Comparison of ENCODE assay signal across 15 cellular contexts in genomic region chr15:91471410-91471993, GRCh38.
DNase-seq lines count a peak whose midpoint lies in the region; ATAC-seq and TF ChIP-seq lines count a peak whose summit lies in the region.
"Had no signal": no experiment of that assay in that cellular context is flagged by ENCODE, and none has a peak within 500 bp of the region (broad histone marks: within the 10 kb centered on the region; RNA-seq: fewer than 3 reads in every experiment).

No MANE protein-coding gene starts in this region.

- peak overlapping the region; percentile 36 for H3K4me3 Mint-ChIP-seq in activated CD4-positive, alpha-beta T cell treated with anti-CD3 and anti-CD28 coated beads, Interleukin-2, amount 10 ng/mL, durations not matched to agents 7 days and 5 days
- H3K4me3 Mint-ChIP-seq in activated naive CD8-positive, alpha-beta T cell treated with anti-CD3 and anti-CD28 coated beads, Interleukin-2, amount 50 U/mL, for 24 hours: peak overlapping the region; percentile 24
- H3K4me3 Mint-ChIP-seq: neural crest cell, WTC11 had no signal

- no peak overlapping the region for H3K9ac ChIP-seq in Karpas-422 (ENCODE audit: low read length)

- H2AFZ ChIP-seq in osteoblast (ENCODE audit: low read length) (no peak overlapping the region), Karpas-422 (ENCODE audit: low read length) (no peak overlapping the region)

- no peaks in the 10 kb centered on the region for H3K9me3 ChIP-seq in osteoblast (ENCODE audit: low read depth, low read length)
- H3K9me3 ChIP-seq in Karpas-422 (ENCODE audit: low read length): no peaks in the 10 kb centered on the region
- H3K9me3 ChIP-seq: breast epithelium, right atrium auricular region had no signal

- H3K27me3 Mint-ChIP-seq in activated CD4-positive, alpha-beta T cell treated with anti-CD3 and anti-CD28 coated beads, Interleukin-2, amount 10 ng/mL, durations not matched to agents 7 days and 5 days: no peaks in the 10 kb centered on the region
- no peaks in the 10 kb centered on the region for H3K27me3 Mint-ChIP-seq in activated naive CD8-positive, alpha-beta T cell treated with anti-CD3 and anti-CD28 coated beads, Interleukin-2, amount 50 U/mL, for 24 hours

- H4K20me1 ChIP-seq in osteoblast (ENCODE audit: insufficient read depth, low read length): no peaks in the 10 kb centered on the region
- no peaks in the 10 kb centered on the region for H4K20me1 ChIP-seq in Karpas-422 (ENCODE audit: insufficient read depth, low read depth, low read length)

- ATAC-seq in activated naive CD8-positive, alpha-beta T cell treated with anti-CD3 and anti-CD28 coated beads, Interleukin-2, amount 50 U/mL, for 24 hours: no peak
- ATAC-seq: WTC11 had no signal

- H3K27ac ChIP-seq in osteoblast (ENCODE audit: low read depth, low read length): no peak overlapping the region
- no peak overlapping the region for H3K27ac ChIP-seq in Karpas-422 (ENCODE audit: low read length)
- H3K27ac ChIP-seq: breast epithelium, right atrium auricular region had no signal

- H3K36me3 Mint-ChIP-seq in activated CD4-positive, alpha-beta T cell treated with anti-CD3 and anti-CD28 coated beads, Interleukin-2, amount 10 ng/mL, durations not matched to agents 7 days and 5 days (ENCODE audit: low read depth): peaks cover 32% of the 10 kb centered on the region
- peaks cover 3% of the 10 kb centered on the region for H3K36me3 Mint-ChIP-seq in activated naive CD8-positive, alpha-beta T cell treated with anti-CD3 and anti-CD28 coated beads, Interleukin-2, amount 50 U/mL, for 24 hours (ENCODE audit: low read depth)
- H3K36me3 Mint-ChIP-seq: WTC11 had no signal

- no peaks in the 10 kb centered on the region for H3K79me2 ChIP-seq in osteoblast (ENCODE audit: insufficient read depth, low read length)
- H3K79me2 ChIP-seq in Karpas-422 (ENCODE audit: low read length): no peaks in the 10 kb centered on the region

- H3K4me3 ChIP-seq in osteoblast (ENCODE audit: insufficient read depth, low read length): no peak overlapping the region
- H3K4me3 ChIP-seq in Karpas-422 (ENCODE audit: low read length): no peak overlapping the region
- H3K4me3 ChIP-seq: breast epithelium, right atrium auricular region had no signal

- H3K36me3 ChIP-seq in osteoblast (ENCODE audit: insufficient read depth, low read length) (no peaks in the 10 kb centered on the region), Karpas-422 (ENCODE audit: insufficient read depth, low read length) (no peaks in the 10 kb centered on the region)
- H3K36me3 ChIP-seq: breast epithelium, right atrium auricular region had no signal

- H3K4me1 ChIP-seq in osteoblast (ENCODE audit: insufficient read depth, low read length) (no peaks in the 10 kb centered on the region), Karpas-422 (ENCODE audit: low read length) (no peaks in the 10 kb centered on the region)
- H3K4me1 ChIP-seq: breast epithelium, right atrium auricular region had no signal

- peak overlapping the region; percentile 87 for H3K27ac Mint-ChIP-seq in activated CD4-positive, alpha-beta T cell treated with anti-CD3 and anti-CD28 coated beads, Interleukin-2, amount 10 ng/mL, durations not matched to agents 7 days and 5 days
- H3K27ac Mint-ChIP-seq in activated naive CD8-positive, alpha-beta T cell treated with anti-CD3 and anti-CD28 coated beads, Interleukin-2, amount 50 U/mL, for 24 hours: peak overlapping the region; percentile 24
- H3K27ac Mint-ChIP-seq: WTC11 had no signal

- no peak for TF ChIP-seq CTCF in osteoblast (IDR thresholded peaks at IDR 0.05; ENCODE audit: extremely low read depth, low read depth, low read length)
- TF ChIP-seq CTCF in GM10266 (IDR thresholded peaks at IDR 0.05; ENCODE audit: control insufficient read depth, insufficient read depth, low read depth, missing control alignments): no peak

- no peak for DNase-seq in activated CD4-positive, alpha-beta T cell treated with anti-CD3 and anti-CD28 coated beads, Interleukin-2, amount 10 ng/mL, durations not matched to agents 7 days and 5 days
- DNase-seq in activated CD4-positive, alpha-beta T cell treated with anti-CD3 and anti-CD28 coated beads, Interleukin-2, amount 50 U/mL, for 1 hour: no peak
- peak; percentile 78 for DNase-seq in OCI-M1 (lab: John Stamatoyannopoulos, UW)
- DNase-seq in activated naive CD8-positive, alpha-beta T cell treated with anti-CD3 and anti-CD28 coated beads, Interleukin-2, amount 50 U/mL, for 24 hours: peak; percentile 15
- no peak for DNase-seq in osteoblast (ENCODE audit: insufficient read length, low spot score, missing footprints)
- no peak for DNase-seq in activated T-cell treated with anti-CD3 and anti-CD28 coated beads for 4 hours
- no peak for DNase-seq in GM10266 (ENCODE audit: extremely low spot score)
- DNase-seq in Karpas-422: no peak
- DNase-seq: ACHN; NCI-H1436; stimulated activated CD4-positive, alpha-beta T cell treated with anti-CD3 and anti-CD28 coated beads, Interleukin-2, amount 100 ng/mL, for 48 hours had no signal

- H3K4me1 Mint-ChIP-seq in activated CD4-positive, alpha-beta T cell treated with anti-CD3 and anti-CD28 coated beads, Interleukin-2, amount 10 ng/mL, durations not matched to agents 7 days and 5 days: peaks cover 54% of the 10 kb centered on the region
- H3K4me1 Mint-ChIP-seq in activated naive CD8-positive, alpha-beta T cell treated with anti-CD3 and anti-CD28 coated beads, Interleukin-2, amount 50 U/mL, for 24 hours: peaks cover 48% of the 10 kb centered on the region
- H3K4me1 Mint-ChIP-seq: neural crest cell, WTC11 had no signal

- H3K4me2 ChIP-seq in osteoblast (ENCODE audit: insufficient read depth, low read length) (peak overlapping the region; percentile 11), Karpas-422 (ENCODE audit: low read depth, low read length, poor library complexity, severe bottlenecking) (no peak overlapping the region)

- no peaks in the 10 kb centered on the region for H3K9me2 ChIP-seq in Karpas-422 (replicated peaks; ENCODE audit: insufficient read depth, low read length)

- POLR2A ChIA-PET in activated CD4-positive, alpha-beta T cell treated with anti-CD3 and anti-CD28 coated beads, Interleukin-2, amount 10 ng/mL, durations not matched to agents 7 days and 5 days (lab: Charles Lee): no interaction called here

- CTCF ChIA-PET in activated CD4-positive, alpha-beta T cell treated with anti-CD3 and anti-CD28 coated beads, Interleukin-2, amount 10 ng/mL, durations not matched to agents 7 days and 5 days (lab: Charles Lee): no interaction called here

- peaks cover 26% of the 10 kb centered on the region for H3K9me3 Mint-ChIP-seq in activated CD4-positive, alpha-beta T cell treated with anti-CD3 and anti-CD28 coated beads, Interleukin-2, amount 10 ng/mL, durations not matched to agents 7 days and 5 days
- H3K9me3 Mint-ChIP-seq in activated naive CD8-positive, alpha-beta T cell treated with anti-CD3 and anti-CD28 coated beads, Interleukin-2, amount 50 U/mL, for 24 hours: peaks cover 8% of the 10 kb centered on the region
- H3K9me3 Mint-ChIP-seq: neural crest cell, WTC11 had no signal

- H3K27me3 ChIP-seq in osteoblast (ENCODE audit: insufficient read depth, low read length): no peaks in the 10 kb centered on the region
- H3K27me3 ChIP-seq in Karpas-422 (ENCODE audit: low read length): no peaks in the 10 kb centered on the region
- H3K27me3 ChIP-seq: breast epithelium, right atrium auricular region had no signal

Comparison
In these comparisons a context has a peak if more than half of its experiments do, and no peak if none do; other contexts are left out.
1. DNase-seq: peak in OCI-M1 (single experiment) and activated naive CD8-positive, alpha-beta T cell treated with anti-CD3 and anti-CD28 coated beads, Interleukin-2, amount 50 U/mL, for 24 hours (single experiment); none in activated CD4-positive, alpha-beta T cell treated with anti-CD3 and anti-CD28 coated beads, Interleukin-2, amount 10 ng/mL, durations not matched to agents 7 days and 5 days (single experiment), activated CD4-positive, alpha-beta T cell treated with anti-CD3 and anti-CD28 coated beads, Interleukin-2, amount 50 U/mL, for 1 hour (single experiment), osteoblast (single experiment), activated T-cell treated with anti-CD3 and anti-CD28 coated beads for 4 hours (single experiment), GM10266 (single experiment) and Karpas-422 (single experiment).